In the genomic region with DNA sequence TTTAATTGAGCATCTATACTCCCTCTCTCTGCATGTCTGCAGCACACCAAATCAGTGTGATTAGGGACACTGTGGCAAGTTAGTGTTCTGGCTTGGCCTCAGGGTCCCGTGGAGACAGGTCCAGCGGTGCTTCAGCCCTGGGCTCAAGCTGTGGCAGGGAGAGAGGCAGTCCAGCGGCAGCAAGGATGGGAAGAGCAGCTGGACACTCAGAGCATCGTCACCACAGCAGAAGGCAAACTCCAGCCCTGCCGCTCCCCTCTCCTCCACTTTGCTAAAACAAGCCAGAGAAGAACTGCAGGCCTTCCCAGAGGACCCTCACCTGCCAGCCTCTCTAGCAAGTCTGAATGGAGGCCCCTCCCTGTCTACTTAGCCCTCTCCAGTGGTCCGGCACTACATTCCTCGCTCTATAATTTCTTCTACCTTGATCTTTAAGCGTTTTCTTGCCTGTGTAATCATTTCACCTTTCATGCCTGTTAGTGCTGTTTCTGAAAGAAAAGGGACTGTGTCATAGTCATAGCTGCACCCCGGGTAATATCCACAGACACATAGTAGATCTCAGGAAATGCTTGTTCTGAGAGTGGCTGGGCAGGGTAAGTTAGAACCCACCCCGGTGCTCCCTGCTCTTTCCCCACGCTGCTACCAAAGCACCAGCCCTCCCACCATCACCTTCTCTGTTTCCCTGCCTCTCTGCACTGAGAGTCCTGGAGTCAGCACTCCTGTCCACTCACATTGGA, we compare ENCODE assay signal across 21 cellular contexts. TPM values are rescaled to one million over a fixed set of nuclear protein-coding genes. Genes with fewer than 3 reads are reported as not detected.
DNase-seq lines count a peak whose midpoint lies in the region; ATAC-seq and TF ChIP-seq lines count a peak whose summit lies in the region.
"Had no signal": no experiment of that assay in that cellular context is flagged by ENCODE, and none has a peak within 500 bp of the region (broad histone marks: within the 10 kb centered on the region; RNA-seq: fewer than 3 reads in every experiment).

No MANE protein-coding gene starts in this region.

- peaks cover 0 to 5% (median 0%) of the 10 kb centered on the region in 8 donors for H3K9me3 Mint-ChIP-seq in CD4-positive, alpha-beta memory T cell
- no peaks in the 10 kb centered on the region for H3K9me3 Mint-ChIP-seq in effector memory CD8-positive, alpha-beta T cell
- H3K9me3 Mint-ChIP-seq in HFFc6 = peaks cover 4% of the 10 kb centered on the region
- H3K9me3 Mint-ChIP-seq: central memory CD8-positive, alpha-beta T cell had no signal

- no peak overlapping the region for H3K27ac ChIP-seq in CD4-positive, alpha-beta memory T cell (ENCODE audit: low read depth, low read length)
- peak overlapping the region; percentile 63 for H3K27ac ChIP-seq in neutrophil
- H3K27ac ChIP-seq: RWPE1, WERI-Rb-1 had no signal

- ATAC-seq in effector memory CD8-positive, alpha-beta T cell (replicated peaks) = no peak
- ATAC-seq in GM18867 (IDR thresholded peaks at IDR 0.05; ENCODE audit: unreplicated experiment) (no peak), GM19035 (IDR thresholded peaks at IDR 0.05; ENCODE audit: unreplicated experiment) (no peak)
- ATAC-seq: left colon had no signal

- H3K27me3 ChIP-seq in CD4-positive, alpha-beta memory T cell (ENCODE audit: insufficient read depth, low read length) = no peaks in the 10 kb centered on the region
- peaks cover 57% of the 10 kb centered on the region for H3K27me3 ChIP-seq in neutrophil

- H3K36me3 ChIP-seq in CD4-positive, alpha-beta memory T cell (ENCODE audit: insufficient read depth, low read length) = no peaks in the 10 kb centered on the region
- no peaks in the 10 kb centered on the region for H3K36me3 ChIP-seq in neutrophil
- H3K36me3 ChIP-seq: WERI-Rb-1 had no signal

- TF ChIP-seq CTCF in neutrophil (IDR thresholded peaks at IDR 0.05) (no peak), HFFc6 (IDR thresholded peaks at IDR 0.05) (no peak)

- H3K4me3 Mint-ChIP-seq in CD4-positive, alpha-beta memory T cell = peak overlapping the region in 7 of 8 donors; percentile 68 to 89 (median 77)
- H3K4me3 Mint-ChIP-seq in effector memory CD8-positive, alpha-beta T cell = peak overlapping the region; percentile 16 to 62
- no peak overlapping the region for H3K4me3 Mint-ChIP-seq in HFFc6
- H3K4me3 Mint-ChIP-seq: central memory CD8-positive, alpha-beta T cell; type B pancreatic cell had no signal

- CTCF ChIA-PET in CD4-positive, alpha-beta memory T cell (lab: Charles Lee; ENCODE audit: partially characterized antibody) = interaction anchor here (1.1 to 6.6 kb wide), 5 partner anchors 10 to 526 kb away, joined by 3 to 46 read pairs (median 6); a partner anchor contains a TSS

- peak; percentile 25 for DNase-seq in activated CD4-positive, CD25-positive, alpha-beta regulatory T cell treated with anti-CD3 and anti-CD28 coated beads, Interleukin-2, amount 50 U/mL, for 72 hours
- DNase-seq in activated CD4-positive, CD25-positive, alpha-beta regulatory T cell (lab: John Stamatoyannopoulos, UW) = no peak
- DNase-seq in CD4-positive, alpha-beta memory T cell = peak in 1 of 5 donors; percentile 20
- DNase-seq in effector memory CD8-positive, alpha-beta T cell = no peak
- DNase-seq in HFFc6 = no peak
- DNase-seq: amniotic stem cell; C1 segment of cervical spinal cord; DMS53; effector CD8-positive, alpha-beta T cell; Karpas-422; left colon; NCI-H1092 treated with DMSO at 0.1 percent for 48 hours; NCI-H2081 treated with DMSO at 0.1 percent for 48 hours; NCI-H510A treated with DMSO at 0.1 percent for 48 hours; WERI-Rb-1 had no signal

- H3K27ac Mint-ChIP-seq in CD4-positive, alpha-beta memory T cell = peak overlapping the region in 5 of 7 donors; percentile 66 to 89 (median 88)
- peak overlapping the region; percentile 36 to 75 for H3K27ac Mint-ChIP-seq in effector memory CD8-positive, alpha-beta T cell
- H3K27ac Mint-ChIP-seq in HFFc6 = no peak overlapping the region
- H3K27ac Mint-ChIP-seq: type B pancreatic cell had no signal

- intact Hi-C loops in CD4-positive, alpha-beta memory T cell (cut with micrococcal nuclease) = no loop called here

- no peaks in the 10 kb centered on the region for H3K27me3 Mint-ChIP-seq in CD4-positive, alpha-beta memory T cell
- no peaks in the 10 kb centered on the region for H3K27me3 Mint-ChIP-seq in effector memory CD8-positive, alpha-beta T cell
- H3K27me3 Mint-ChIP-seq in HFFc6 (ENCODE audit: insufficient read depth) = peaks cover 2% of the 10 kb centered on the region; the same call in 1 of the 2 replicates
- H3K27me3 Mint-ChIP-seq: central memory CD8-positive, alpha-beta T cell; type B pancreatic cell had no signal

- H3K4me3 ChIP-seq in CD4-positive, alpha-beta memory T cell (ENCODE audit: low read length in 2 of 2) = no peak overlapping the region
- no peak overlapping the region for H3K4me3 ChIP-seq in neutrophil (ENCODE audit: low read depth in 1 of 2, low read length in 1 of 2)

- peaks cover 0 to 2% of the 10 kb centered on the region in 2 donors for H3K36me3 Mint-ChIP-seq in CD4-positive, alpha-beta memory T cell
- no peaks in the 10 kb centered on the region for H3K36me3 Mint-ChIP-seq in effector memory CD8-positive, alpha-beta T cell (ENCODE audit: insufficient read depth)
- H3K36me3 Mint-ChIP-seq in HFFc6 (ENCODE audit: low read depth) = peaks cover 8% of the 10 kb centered on the region; the same call in 1 of the 2 replicates
- H3K36me3 Mint-ChIP-seq: type B pancreatic cell had no signal

- POLR2A ChIA-PET in CD4-positive, alpha-beta memory T cell (lab: Charles Lee; ENCODE audit: partially characterized antibody) = interaction anchor here (0.8 to 28.0 kb wide), 8 partner anchors 14 to 485 kb away, joined by 3 to 997 read pairs (median 11); a partner anchor contains a TSS

- H3K9me3 ChIP-seq in CD4-positive, alpha-beta memory T cell (ENCODE audit: control insufficient read depth in 1 of 2, low read length in 2 of 2) = no peaks in the 10 kb centered on the region
- no peaks in the 10 kb centered on the region for H3K9me3 ChIP-seq in neutrophil

- peaks cover 42 to 83% (median 56%) of the 10 kb centered on the region in 4 donors for H3K4me1 Mint-ChIP-seq in CD4-positive, alpha-beta memory T cell
- peaks cover 27 to 40% of the 10 kb centered on the region in 2 donors for H3K4me1 Mint-ChIP-seq in effector memory CD8-positive, alpha-beta T cell (ENCODE audit: low read depth in 2 of 2)
- H3K4me1 Mint-ChIP-seq in HFFc6 (ENCODE audit: low read depth) = peaks cover 24% of the 10 kb centered on the region

- H3K4me1 ChIP-seq in CD4-positive, alpha-beta memory T cell (ENCODE audit: insufficient read depth, low read length) = peaks cover 65% of the 10 kb centered on the region
- peaks cover 10 to 15% of the 10 kb centered on the region in 2 experiments for H3K4me1 ChIP-seq in neutrophil (ENCODE audit: control insufficient read depth in 1 of 2, insufficient read depth in 1 of 2, low read depth in 1 of 2, low read length in 1 of 2)

RNA-seq across cellular contexts. Expression of a gene that starts 22.1 kb away (rescaled TPM):
- 100 to 1,000 TPM; 227 to 242 TPM for total RNA-seq in CD4-positive, alpha-beta memory T cell
- polyA plus RNA-seq in CD4-positive, alpha-beta memory T cell = 100 to 1,000 TPM in 1 of 2 donors, 10 to 100 TPM in 1; 60.3 to 127 TPM
- total RNA-seq in HFFc6 (2021; fragmentation: NEBNext Ultra II Directional; extraction: Animal tissue kit (Norgen Biotek cat#: 25700)) = 100 to 1,000 TPM; 135 to 161 (median 144) TPM
